ENCODE assay signal across 13 cellular contexts in genomic region chr2:5969301-5969700, GRCh38.
DNase-seq lines count a peak whose midpoint lies in the region; TF ChIP-seq lines count a peak whose summit lies in the region.
"Had no signal": no experiment of that assay in that cellular context is flagged by ENCODE, and none has a peak within 500 bp of the region (broad histone marks: within the 10 kb centered on the region; RNA-seq: fewer than 3 reads in every experiment).

No MANE protein-coding gene starts in this region.

- peaks cover 19% of the 10 kb centered on the region for H3K4me1 Mint-ChIP-seq in nephron
- no peaks in the 10 kb centered on the region for H3K4me1 Mint-ChIP-seq in CD4-positive, alpha-beta memory T cell

- H3K36me3 ChIP-seq in WERI-Rb-1 (no peaks in the 10 kb centered on the region), stomach (peaks cover 0 to 5% (median 0%) of the 10 kb centered on the region in 4 donors), osteoblast (ENCODE audit: insufficient read depth, low read length) (no peaks in the 10 kb centered on the region)
- H3K36me3 ChIP-seq in CD4-positive, alpha-beta memory T cell (ENCODE audit: insufficient read depth, low read length): no peaks in the 10 kb centered on the region

- H3K79me2 ChIP-seq in osteoblast (ENCODE audit: insufficient read depth, low read length): no peaks in the 10 kb centered on the region

- DNase-seq in DMS 273 (lab: John Stamatoyannopoulos, UW; ENCODE audit: unreplicated experiment) (peak; percentile 92), DMS 273 treated with DMSO at 0.1 percent for 48 hours (lab: John Stamatoyannopoulos, UW) (no peak), GM13976 (ENCODE audit: low spot score) (peak; percentile 1), WERI-Rb-1 (peak; percentile 55), stomach (no peak), osteoblast (ENCODE audit: insufficient read length, low spot score, missing footprints) (no peak)
- DNase-seq in CD4-positive, alpha-beta memory T cell: no peak
- DNase-seq: DMS79, GOT3, H9 had no signal

- no peaks in the 10 kb centered on the region for H3K36me3 Mint-ChIP-seq in nephron (ENCODE audit: low read depth)
- H3K36me3 Mint-ChIP-seq in CD4-positive, alpha-beta memory T cell: no peaks in the 10 kb centered on the region

- no peak overlapping the region for H3K4me2 ChIP-seq in osteoblast (ENCODE audit: insufficient read depth, low read length)

- H3K27me3 Mint-ChIP-seq in nephron (ENCODE audit: low read depth): peaks cover 5% of the 10 kb centered on the region
- H3K27me3 Mint-ChIP-seq in CD4-positive, alpha-beta memory T cell: no peaks in the 10 kb centered on the region

- TF ChIP-seq CTCF in GM13976 (IDR thresholded peaks at IDR 0.05; ENCODE audit: borderline replicate concordance, control extremely low read depth, extremely low read depth, insufficient read depth, missing control alignments): no peak
- no peak for TF ChIP-seq CTCF in WERI-Rb-1 (IDR thresholded peaks at IDR 0.05; ENCODE audit: low read depth, low read length)
- TF ChIP-seq CTCF in nephron (IDR thresholded peaks at IDR 0.05; ENCODE audit: unreplicated experiment in 3 of 3): no peak
- TF ChIP-seq CTCF in stomach (IDR thresholded peaks at IDR 0.05): no peak
- TF ChIP-seq CTCF in osteoblast (IDR thresholded peaks at IDR 0.05; ENCODE audit: extremely low read depth, low read depth, low read length): no peak

- H4K20me1 ChIP-seq in osteoblast (ENCODE audit: insufficient read depth, low read length): no peaks in the 10 kb centered on the region

- peak overlapping the region; percentile 9 for H3K27ac ChIP-seq in WERI-Rb-1
- no peak overlapping the region for H3K27ac ChIP-seq in CD4-positive, alpha-beta memory T cell (ENCODE audit: low read depth, low read length)
- no peak overlapping the region for H3K27ac ChIP-seq in stomach
- H3K27ac ChIP-seq in osteoblast (ENCODE audit: low read depth, low read length): no peak overlapping the region
- H3K27ac ChIP-seq: 22Rv1 had no signal

- H3K4me3 Mint-ChIP-seq in nephron: no peak overlapping the region
- H3K4me3 Mint-ChIP-seq in CD4-positive, alpha-beta memory T cell: no peak overlapping the region
- H3K4me3 Mint-ChIP-seq: H9 had no signal

- peaks cover 2% of the 10 kb centered on the region for H3K9me3 Mint-ChIP-seq in nephron
- peaks cover 0 to 7% (median 3%) of the 10 kb centered on the region in 8 donors for H3K9me3 Mint-ChIP-seq in CD4-positive, alpha-beta memory T cell

- peak overlapping the region in 2 of 3 experiments; percentile 31 to 57 for H3K27ac Mint-ChIP-seq in nephron
- no peak overlapping the region for H3K27ac Mint-ChIP-seq in CD4-positive, alpha-beta memory T cell
- H3K27ac Mint-ChIP-seq: H9 had no signal

- H3K4me1 ChIP-seq in CD4-positive, alpha-beta memory T cell (ENCODE audit: insufficient read depth, low read length): no peaks in the 10 kb centered on the region
- no peaks in the 10 kb centered on the region for H3K4me1 ChIP-seq in stomach
- no peaks in the 10 kb centered on the region for H3K4me1 ChIP-seq in osteoblast (ENCODE audit: insufficient read depth, low read length)

- no peaks in the 10 kb centered on the region for H3K27me3 ChIP-seq in WERI-Rb-1 (ENCODE audit: insufficient read depth, low read depth, severe bottlenecking)
- no peaks in the 10 kb centered on the region for H3K27me3 ChIP-seq in CD4-positive, alpha-beta memory T cell (ENCODE audit: insufficient read depth, low read length)
- H3K27me3 ChIP-seq in stomach: no peaks in the 10 kb centered on the region
- no peaks in the 10 kb centered on the region for H3K27me3 ChIP-seq in osteoblast (ENCODE audit: insufficient read depth, low read length)

- H3K9me3 ChIP-seq in WERI-Rb-1 (ENCODE audit: severe bottlenecking): peaks cover 3% of the 10 kb centered on the region
- H3K9me3 ChIP-seq in CD4-positive, alpha-beta memory T cell (ENCODE audit: control insufficient read depth in 1 of 2, low read length in 2 of 2): no peaks in the 10 kb centered on the region
- no peaks in the 10 kb centered on the region for H3K9me3 ChIP-seq in stomach
- H3K9me3 ChIP-seq in osteoblast (ENCODE audit: low read depth, low read length): no peaks in the 10 kb centered on the region

- intact Hi-C loops in CD4-positive, alpha-beta memory T cell (cut with micrococcal nuclease): no loop called here
- intact Hi-C loops in stomach (cut with DNase I; ENCODE audit: low total_unique reads): no loop called here

- TF ChIP-seq POLR2A in stomach (IDR thresholded peaks at IDR 0.05): no peak

- POLR2A ChIA-PET in CD4-positive, alpha-beta memory T cell (lab: Charles Lee; ENCODE audit: partially characterized antibody): no interaction called here

- no peak for TF ChIP-seq EP300 in stomach (IDR thresholded peaks at IDR 0.05)

- H3K4me3 ChIP-seq in WERI-Rb-1 (ENCODE audit: low read depth, low read length) (no peak overlapping the region), stomach (no peak overlapping the region), osteoblast (ENCODE audit: insufficient read depth, low read length) (no peak overlapping the region)
- no peak overlapping the region for H3K4me3 ChIP-seq in CD4-positive, alpha-beta memory T cell (ENCODE audit: low read length in 2 of 2)
- H3K4me3 ChIP-seq: GM12878 had no signal

- in situ Hi-C loops in GM13976 (cut with MboI; ENCODE audit: low sequenced_read_pairs, unreplicated experiment): no loop called here

- WGBS in stomach, 5 donors: 68 to 85% (median 79%) methylated on average over 6 of the region's 6 CpGs

- CTCF ChIA-PET in CD4-positive, alpha-beta memory T cell (lab: Charles Lee; ENCODE audit: partially characterized antibody): no interaction called here

- no peak overlapping the region for H2AFZ ChIP-seq in osteoblast (ENCODE audit: low read length)

Comparison
In these comparisons a context has a peak if more than half of its experiments do, and no peak if none do; other contexts are left out.
1. DNase-seq: peak in DMS 273 (single experiment), GM13976 (single experiment) and WERI-Rb-1 (single experiment); none in DMS 273 treated with DMSO at 0.1 percent for 48 hours (single experiment), CD4-positive, alpha-beta memory T cell (0 of 5), stomach (single experiment) and osteoblast (single experiment).
2. H3K27ac Mint-ChIP-seq: peak in nephron (2 of 3); none in CD4-positive, alpha-beta memory T cell (0 of 7).